In genomic region chr2:48134704-48135103, GRCh38 we compare ENCODE assay signal across 29 cellular contexts.
"Had no signal": no experiment of that assay in that cellular context is flagged by ENCODE, and none has a peak within 500 bp of the region (broad histone marks: within the 10 kb centered on the region; RNA-seq: fewer than 3 reads in every experiment).

No MANE protein-coding gene starts in this region.

- DNase-seq: activated CD4-positive, alpha-beta T cell treated with anti-CD3 and anti-CD28 coated beads for 48 hours; activated CD4-positive, alpha-beta T cell treated with anti-CD3 and anti-CD28 coated beads, Interleukin-2, amount 50 U/mL, for 1 hour; activated CD4-positive, alpha-beta T cell treated with anti-CD3 and anti-CD28 coated beads, Interleukin-2, amount 50 U/mL, for 48 hours; activated CD8-positive, alpha-beta memory T cell treated with anti-CD3 and anti-CD28 coated beads, Interleukin-2, amount 10 ng/mL, durations not matched to agents 7 days and 5 days; activated CD8-positive, alpha-beta memory T cell treated with anti-CD3 and anti-CD28 coated beads, Interleukin-2, amount 50 U/mL, for 4 hours; activated CD8-positive, alpha-beta T cell treated with anti-CD3 and anti-CD28 coated beads for 36 hours; activated gamma-delta T cell; activated naive CD4-positive, alpha-beta T cell; activated naive CD4-positive, alpha-beta T cell treated with anti-CD3 and anti-CD28 coated beads, Interleukin-2, amount 10 ng/mL, durations not matched to agents 7 days and 5 days; activated naive CD8-positive, alpha-beta T cell treated with anti-CD3 and anti-CD28 coated beads, Interleukin-2, amount 10 ng/mL, durations not matched to agents 7 days and 5 days; activated T-cell treated with anti-CD3 and anti-CD28 coated beads, Interleukin-2, amount 50 U/mL, for 1 hour; activated T-cell treated with anti-CD3 and anti-CD28 coated beads, Interleukin-2, amount 50 U/mL, for 72 hours; central memory CD4-positive, alpha-beta T cell; cerebellar nuclear complex; colonic mucosa; effector CD8-positive, alpha-beta T cell; foreskin fibroblast; head of caudate nucleus; hippocampal formation; T-helper 2 cell had no signal

- H3K27ac Mint-ChIP-seq: activated CD8-positive, alpha-beta memory T cell treated with anti-CD3 and anti-CD28 coated beads, Interleukin-2, amount 10 ng/mL, durations not matched to agents 7 days and 5 days; activated CD8-positive, alpha-beta T cell treated with anti-CD3 and anti-CD28 coated beads for 36 hours; activated naive CD4-positive, alpha-beta T cell treated with anti-CD3 and anti-CD28 coated beads, Interleukin-2, amount 10 ng/mL, durations not matched to agents 7 days and 5 days; activated naive CD4-positive, alpha-beta T cell treated with anti-CD3 and anti-CD28 coated beads, Interleukin-2, amount 50 U/mL, for 72 hours; activated naive CD8-positive, alpha-beta T cell treated with anti-CD3 and anti-CD28 coated beads, Interleukin-2, amount 10 ng/mL, durations not matched to agents 7 days and 5 days; activated T-cell treated with anti-CD3 and anti-CD28 coated beads, Interleukin-2, amount 50 U/mL, for 72 hours; brain; WTC11 had no signal

- H3K9me3 Mint-ChIP-seq: activated CD8-positive, alpha-beta T cell treated with anti-CD3 and anti-CD28 coated beads for 36 hours; activated naive CD4-positive, alpha-beta T cell treated with anti-CD3 and anti-CD28 coated beads, Interleukin-2, amount 10 ng/mL, durations not matched to agents 7 days and 5 days; activated naive CD4-positive, alpha-beta T cell treated with anti-CD3 and anti-CD28 coated beads, Interleukin-2, amount 50 U/mL, for 72 hours; activated T-cell treated with anti-CD3 and anti-CD28 coated beads, Interleukin-2, amount 50 U/mL, for 72 hours; WTC11 had no signal

- H3K4me1 ChIP-seq: ascending aorta, breast epithelium, colonic mucosa had no signal

- H3K4me1 Mint-ChIP-seq: activated CD8-positive, alpha-beta memory T cell treated with anti-CD3 and anti-CD28 coated beads, Interleukin-2, amount 10 ng/mL, durations not matched to agents 7 days and 5 days; activated naive CD4-positive, alpha-beta T cell treated with anti-CD3 and anti-CD28 coated beads, Interleukin-2, amount 10 ng/mL, durations not matched to agents 7 days and 5 days; activated naive CD8-positive, alpha-beta T cell treated with anti-CD3 and anti-CD28 coated beads, Interleukin-2, amount 10 ng/mL, durations not matched to agents 7 days and 5 days; WTC11 had no signal

- H3K9me3 ChIP-seq: ascending aorta, breast epithelium, colonic mucosa had no signal

- H3K27me3 Mint-ChIP-seq: activated CD8-positive, alpha-beta memory T cell treated with anti-CD3 and anti-CD28 coated beads, Interleukin-2, amount 10 ng/mL, durations not matched to agents 7 days and 5 days; activated CD8-positive, alpha-beta T cell treated with anti-CD3 and anti-CD28 coated beads for 36 hours; activated naive CD4-positive, alpha-beta T cell treated with anti-CD3 and anti-CD28 coated beads, Interleukin-2, amount 10 ng/mL, durations not matched to agents 7 days and 5 days had no signal

- H3K27me3 ChIP-seq: ascending aorta, breast epithelium, cardiac muscle cell, colonic mucosa had no signal

- H3K36me3 Mint-ChIP-seq: activated CD8-positive, alpha-beta memory T cell treated with anti-CD3 and anti-CD28 coated beads, Interleukin-2, amount 10 ng/mL, durations not matched to agents 7 days and 5 days; activated naive CD4-positive, alpha-beta T cell treated with anti-CD3 and anti-CD28 coated beads, Interleukin-2, amount 10 ng/mL, durations not matched to agents 7 days and 5 days; activated naive CD4-positive, alpha-beta T cell treated with anti-CD3 and anti-CD28 coated beads, Interleukin-2, amount 50 U/mL, for 72 hours; activated naive CD8-positive, alpha-beta T cell treated with anti-CD3 and anti-CD28 coated beads, Interleukin-2, amount 10 ng/mL, durations not matched to agents 7 days and 5 days; brain; WTC11 had no signal

- ATAC-seq: activated CD8-positive, alpha-beta memory T cell treated with anti-CD3 and anti-CD28 coated beads, Interleukin-2, amount 10 ng/mL, durations not matched to agents 7 days and 5 days; activated CD8-positive, alpha-beta T cell treated with anti-CD3 and anti-CD28 coated beads for 36 hours; activated naive CD4-positive, alpha-beta T cell treated with anti-CD3 and anti-CD28 coated beads, Interleukin-2, amount 50 U/mL, for 72 hours; activated T-cell treated with anti-CD3 and anti-CD28 coated beads, Interleukin-2, amount 50 U/mL, for 72 hours; esophagus mucosa; WTC11 had no signal

- H3K27ac ChIP-seq: ascending aorta, breast epithelium, cardiac muscle cell, colonic mucosa, epithelial cell of prostate, VCaP had no signal

- H3K4me3 Mint-ChIP-seq: activated CD8-positive, alpha-beta memory T cell treated with anti-CD3 and anti-CD28 coated beads, Interleukin-2, amount 10 ng/mL, durations not matched to agents 7 days and 5 days; activated CD8-positive, alpha-beta T cell treated with anti-CD3 and anti-CD28 coated beads for 36 hours; activated naive CD4-positive, alpha-beta T cell treated with anti-CD3 and anti-CD28 coated beads, Interleukin-2, amount 10 ng/mL, durations not matched to agents 7 days and 5 days; activated naive CD8-positive, alpha-beta T cell treated with anti-CD3 and anti-CD28 coated beads, Interleukin-2, amount 10 ng/mL, durations not matched to agents 7 days and 5 days; activated T-cell treated with anti-CD3 and anti-CD28 coated beads, Interleukin-2, amount 50 U/mL, for 72 hours; brain; WTC11 had no signal
